ENCODE assay signal across 18 cellular contexts in genomic region chr1:199265319-199265718, GRCh38.
"Had no signal": no experiment of that assay in that cellular context is flagged by ENCODE, and none has a peak within 500 bp of the region (broad histone marks: within the 10 kb centered on the region; RNA-seq: fewer than 3 reads in every experiment).

No MANE protein-coding gene starts in this region.

- H3K9me3 ChIP-seq: colonic mucosa, ovary, psoas muscle, sigmoid colon had no signal

- H3K4me1 ChIP-seq: colonic mucosa, psoas muscle, sigmoid colon had no signal

- H3K36me3 ChIP-seq: colonic mucosa, ovary, sigmoid colon had no signal

- H3K4me3 ChIP-seq: colonic mucosa, lung, ovary, psoas muscle, sigmoid colon, skin epidermis had no signal

- DNase-seq: colonic mucosa; effector CD8-positive, alpha-beta T cell; endodermal cell; foreskin melanocyte; hypothalamus; natural killer cell; occipital lobe; ovary; posterior cingulate gyrus; psoas muscle; right cardiac atrium; sigmoid colon; stimulated activated CD4-positive, alpha-beta T cell treated with anti-CD3 and anti-CD28 coated beads, Interleukin-15, amount 100 ng/mL, for 24 hours; stimulated activated CD4-positive, alpha-beta T cell treated with anti-CD3 and anti-CD28 coated beads, Interleukin-2, amount 100 ng/mL, for 48 hours; stimulated activated naive B cell treated with anti-CD40 and anti-IgM and Interleukin-4, amounts not matched to agents 10 μg/mL and 1 μg/mL and 100 μg/mL, for 72 hours had no signal

- H3K27ac ChIP-seq: colonic mucosa, epithelial cell of prostate, ovary, psoas muscle, sigmoid colon, skin epidermis had no signal

- H3K27me3 ChIP-seq: colonic mucosa, ovary, sigmoid colon had no signal
